ENCODE assay signal across 9 cellular contexts in the genomic region with DNA sequence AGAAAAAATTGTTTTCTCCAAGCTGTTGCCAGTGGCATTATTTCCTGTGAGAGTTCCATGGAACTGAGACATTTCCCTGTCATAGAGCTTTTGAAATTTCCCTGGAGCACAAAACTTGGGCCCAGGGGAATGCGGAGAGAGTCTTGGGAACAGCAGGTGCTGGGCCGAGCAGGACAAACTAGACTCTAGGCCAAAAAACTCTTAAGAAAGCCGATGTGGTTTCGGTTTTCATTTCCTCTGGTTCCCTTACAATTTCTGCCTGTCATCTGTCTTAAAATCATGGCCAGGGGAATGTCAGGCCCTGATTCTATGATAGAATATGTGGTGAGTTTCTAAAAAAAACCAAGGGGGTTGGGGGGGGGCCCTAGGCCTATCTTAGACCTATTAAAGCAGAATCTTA. TPM values are rescaled to one million over a fixed set of nuclear protein-coding genes. Genes with fewer than 3 reads are reported as not detected.
DNase-seq lines count a peak whose midpoint lies in the region; ATAC-seq and TF ChIP-seq lines count a peak whose summit lies in the region.
"Had no signal": no experiment of that assay in that cellular context is flagged by ENCODE, and none has a peak within 500 bp of the region (broad histone marks: within the 10 kb centered on the region; RNA-seq: fewer than 3 reads in every experiment).

No MANE protein-coding gene starts in this region.

- 21 to 25% (median 24%) methylated on average over 4 of the region's 4 CpGs for WGBS in spleen, 5 donors

- ATAC-seq in GM18870 (IDR thresholded peaks at IDR 0.05; ENCODE audit: unreplicated experiment): peak; percentile 38
- peak; percentile 19 for ATAC-seq in HG03175 (IDR thresholded peaks at IDR 0.05; ENCODE audit: unreplicated experiment)

- DNase-seq in dorsolateral prefrontal cortex (no peak), spleen (no peak), GM19238 (ENCODE audit: insufficient read length, low spot score) (no peak), activated gamma-delta T cell treated with Interleukin-2 at 50 U/mL for 16 hours (no peak), SKM-1 treated with dmso at 0.1 percent for 144 hours (lab: John Stamatoyannopoulos, UW; ENCODE audit: unreplicated experiment) (no peak)
- DNase-seq: NCI-H187 treated with DMSO at 0.1 percent for 48 hours had no signal

- TF ChIP-seq CTCF in dorsolateral prefrontal cortex (IDR thresholded peaks at IDR 0.05 in 54 of 56, conservative IDR thresholded peaks at IDR 0.05 in 2 of 56; ENCODE audit: low read depth in 1 of 56, partially characterized antibody in 56 of 56) (no peak), spleen (IDR thresholded peaks at IDR 0.05 in 8 of 11, conservative IDR thresholded peaks at IDR 0.05 in 3 of 11) (no peak)

- H3K4me1 ChIP-seq in spleen: peaks cover 21 to 79% (median 52%) of the 10 kb centered on the region in 6 donors

- H3K36me3 ChIP-seq in spleen: peaks cover 0 to 50% (median 30%) of the 10 kb centered on the region in 6 donors
- H3K36me3 ChIP-seq: cardiac muscle cell had no signal

- no peak for TF ChIP-seq POLR2A in spleen (IDR thresholded peaks at IDR 0.05)

- H3K4me3 ChIP-seq in dorsolateral prefrontal cortex: peak overlapping the region in 5 of 59 donors; percentile 1 to 22 (median 8)
- peak overlapping the region in 1 of 8 donors; percentile 43 for H3K4me3 ChIP-seq in spleen
- H3K4me3 ChIP-seq: cardiac muscle cell had no signal

- no peaks in the 10 kb centered on the region for H3K9me3 ChIP-seq in spleen

- intact Hi-C loops in dorsolateral prefrontal cortex (cut with DNase I) (loop anchor here in 1 of 2 donors (5.0 kb wide), 1 partner anchor 123 kb away; a partner anchor contains a TSS), spleen (cut with DNase I; ENCODE audit: low total_unique reads) (loop anchor here (5.0 kb wide), 1 partner anchor 68 kb away; a partner anchor contains a TSS)

- peak overlapping the region in 56 of 59 donors; percentile 7 to 90 (median 68) for H3K27ac ChIP-seq in dorsolateral prefrontal cortex
- peak overlapping the region; percentile 43 to 86 (median 74) for H3K27ac ChIP-seq in spleen
- H3K27ac ChIP-seq: cardiac muscle cell had no signal

- no peaks in the 10 kb centered on the region for H3K27me3 ChIP-seq in dorsolateral prefrontal cortex
- H3K27me3 ChIP-seq in spleen (replicated peaks in 1 of 7): no peaks in the 10 kb centered on the region
- H3K27me3 ChIP-seq: cardiac muscle cell had no signal

RNA-seq across cellular contexts. Expression of a gene that starts 4.6 kb away (rescaled TPM):
- total RNA-seq in dorsolateral prefrontal cortex (10 to 100 TPM; 23.5 to 50.7 (median 34.7) TPM), spleen (10 to 100 TPM; 44.1 to 64.0 (median 58.7) TPM)
- polyA plus RNA-seq in spleen: 10 to 100 TPM; 23.3 to 40.8 (median 27.7) TPM

RNA-seq across cellular contexts. Expression of a gene that starts 4.8 kb away (rescaled TPM):
- total RNA-seq in dorsolateral prefrontal cortex (10 to 100 TPM; 34.6 to 98.7 (median 58.4) TPM), spleen (10 to 100 TPM; 31.9 to 57.8 (median 42.2) TPM)
- polyA plus RNA-seq in spleen: 10 to 100 TPM; 26.0 to 43.4 (median 41.0) TPM

RNA-seq across cellular contexts. Expression of a gene that starts 11.9 kb away (rescaled TPM):
- total RNA-seq in dorsolateral prefrontal cortex (10 to 100 TPM; 22.4 to 42.3 (median 30.2) TPM), spleen (10 to 100 TPM; 22.9 to 33.5 (median 25.4) TPM)
- polyA plus RNA-seq in spleen: 10 to 100 TPM; 32.6 to 42.1 (median 36.6) TPM

RNA-seq across cellular contexts. Expression of a gene that starts 21.7 kb away (rescaled TPM):
- total RNA-seq in dorsolateral prefrontal cortex (10 to 100 TPM in 13 of 120 experiments, 1 to 10 TPM in 107; 1.2 to 16.5 (median 5.9) TPM), spleen (10 to 100 TPM; 11.5 to 24.5 (median 16.2) TPM)
- polyA plus RNA-seq in spleen: 10 to 100 TPM; 60.9 to 75.6 (median 61.6) TPM
